26 cellular contexts compared by ENCODE assay signal in genomic region chr7:153808117-153808516, GRCh38.
"Had no signal": no experiment of that assay in that cellular context is flagged by ENCODE, and none has a peak within 500 bp of the region (broad histone marks: within the 10 kb centered on the region; RNA-seq: fewer than 3 reads in every experiment).

No MANE protein-coding gene starts in this region.

- DNase-seq: dermis blood vessel endothelial cell; effector memory CD4-positive, alpha-beta T cell; foreskin keratinocyte; heart left ventricle; kidney; nucleus accumbens; psoas muscle; right cardiac atrium; sigmoid colon; stimulated activated CD4-positive, alpha-beta T cell treated with anti-CD3 and anti-CD28 coated beads, Interleukin-2, amount 100 ng/mL, for 24 hours; stimulated activated CD4-positive, alpha-beta T cell treated with anti-CD3 and anti-CD28 coated beads, Interleukin-4, amount 100 ng/mL, for 24 hours; stimulated activated naive CD8-positive, alpha-beta T cell treated with anti-CD3 and anti-CD28 coated beads, Interleukin-15, Interleukin-2, amounts not matched to agents 100 U/mL and 50 U/mL, for 24 hours; substantia nigra; testis; tibial artery had no signal

- H3K27ac ChIP-seq: coronary artery, esophagus muscularis mucosa, foreskin keratinocyte, gastroesophageal sphincter, heart left ventricle, hepatocyte, neural progenitor cell, psoas muscle, sigmoid colon, testis, tibial artery, upper lobe of left lung, vagina had no signal

- H3K4me3 ChIP-seq: coronary artery, esophagus muscularis mucosa, gastroesophageal sphincter, heart left ventricle, hepatocyte, lung, neural progenitor cell, psoas muscle, sigmoid colon, testis, tibial artery, upper lobe of left lung, vagina had no signal

- H3K27me3 ChIP-seq: esophagus muscularis mucosa, foreskin keratinocyte, gastroesophageal sphincter, heart left ventricle, hepatocyte, neural progenitor cell, sigmoid colon, testis, tibial artery, upper lobe of left lung, vagina had no signal

- H3K79me2 ChIP-seq: hepatocyte had no signal

- H3K36me3 ChIP-seq: esophagus muscularis mucosa, gastroesophageal sphincter, heart left ventricle, neural progenitor cell, sigmoid colon, tibial artery, upper lobe of left lung, vagina had no signal

- ATAC-seq: foreskin keratinocyte; gastroesophageal sphincter; heart left ventricle; left lobe of liver; psoas muscle; right cardiac atrium; stimulated activated effector memory CD8-positive, alpha-beta T cell treated with anti-CD3 and anti-CD28 coated beads, Interleukin-12 subunit alpha, Interleukin-12 subunit beta, amount 100 ng/mL, for 72 hours; stimulated activated naive CD8-positive, alpha-beta T cell treated with anti-CD3 and anti-CD28 coated beads, Interleukin-15, Interleukin-2, amounts not matched to agents 100 U/mL and 50 U/mL, for 24 hours had no signal

- H3K4me1 ChIP-seq: esophagus muscularis mucosa, foreskin keratinocyte, gastroesophageal sphincter, heart left ventricle, neural progenitor cell, psoas muscle, testis, tibial artery, upper lobe of left lung, vagina had no signal

- H2AFZ ChIP-seq: hepatocyte, neural progenitor cell had no signal

- FAIRE-seq: endothelial cell of umbilical vein, kidney had no signal

- H3K9me3 ChIP-seq: esophagus muscularis mucosa, gastroesophageal sphincter, heart left ventricle, psoas muscle, sigmoid colon, testis, tibial artery, upper lobe of left lung, vagina had no signal

- H3K4me2 ChIP-seq: hepatocyte, neural progenitor cell had no signal

- H3K9ac ChIP-seq: neural progenitor cell had no signal
